Comparison of ENCODE assay signal across 27 cellular contexts in the genomic region with DNA sequence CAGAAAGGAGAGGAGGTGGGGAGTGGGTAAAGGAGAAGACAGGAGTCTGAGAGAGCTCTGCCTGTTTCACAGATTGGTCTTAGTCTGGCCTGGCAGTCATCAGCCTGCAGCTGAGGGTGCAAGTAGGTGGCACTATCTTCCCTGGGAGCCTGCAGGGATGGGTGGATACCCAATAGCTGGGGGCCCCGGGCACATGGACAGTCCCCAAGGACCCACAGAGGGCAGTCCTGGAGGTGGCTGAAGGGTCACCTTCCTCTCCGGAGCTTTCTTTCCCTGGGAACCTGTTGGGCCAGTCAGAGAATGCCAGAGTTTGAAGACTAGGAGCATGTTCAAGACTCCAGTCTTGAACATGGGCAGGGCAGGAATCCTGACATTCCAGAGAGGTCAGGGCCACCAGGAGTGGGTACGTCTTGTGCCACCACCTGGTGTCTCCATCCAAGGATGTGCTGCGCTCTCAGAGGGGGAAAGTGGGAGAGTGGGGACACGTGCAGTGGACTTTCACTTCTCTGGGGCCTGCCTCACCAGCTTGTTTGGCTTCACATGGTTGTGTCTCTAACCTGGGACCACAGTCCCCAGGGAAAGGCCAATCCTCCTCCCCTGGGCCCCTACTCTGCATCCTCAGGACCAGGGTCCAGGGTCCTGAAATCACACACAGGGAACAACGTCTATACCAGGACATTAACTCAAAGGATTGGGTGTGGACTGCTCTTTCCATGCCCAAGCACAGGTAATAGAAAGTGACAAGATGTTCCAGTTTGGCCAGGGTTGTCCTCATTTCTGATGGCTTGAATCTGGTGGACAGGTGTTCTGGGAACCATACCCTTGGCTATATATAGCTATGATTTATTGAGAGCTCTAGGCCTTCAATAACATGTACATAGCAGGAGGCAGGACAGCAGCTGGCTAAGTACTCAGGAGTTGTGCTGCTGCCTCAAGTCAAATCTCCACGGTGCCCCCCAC. TPM values are rescaled to one million over a fixed set of nuclear protein-coding genes. Genes with fewer than 3 reads are reported as not detected.
DNase-seq lines count a peak whose midpoint lies in the region; ATAC-seq, FAIRE-seq and TF ChIP-seq lines count a peak whose summit lies in the region.
"Had no signal": no experiment of that assay in that cellular context is flagged by ENCODE, and none has a peak within 500 bp of the region (broad histone marks: within the 10 kb centered on the region; RNA-seq: fewer than 3 reads in every experiment).

No MANE protein-coding gene starts in this region.

- H2AFZ ChIP-seq in HepG2 (ENCODE audit: low read length) = no peak overlapping the region
- H2AFZ ChIP-seq: GM23338 had no signal

- in situ Hi-C loops in HepG2 (cut with HindIII; ENCODE audit: extremely low pct_ligation_motif_present, low pct_unique_long_range_greater_than_20kb) = no loop called here
- in situ Hi-C loops in gastrocnemius medialis (cut with MboI; ENCODE audit: low sequenced_read_pairs in 4 of 4) = no loop called here

- no peak for TF ChIP-seq CTCF in HEK293 (tag by site-specific recombination; IDR thresholded peaks at IDR 0.05)
- TF ChIP-seq CTCF in HepG2 (CRISPR knock-in tag; IDR thresholded peaks at IDR 0.05) = no peak
- no peak for TF ChIP-seq CTCF in gastrocnemius medialis (IDR thresholded peaks at IDR 0.05 in 4 of 5, conservative IDR thresholded peaks at IDR 0.05 in 1 of 5)
- no peak for TF ChIP-seq CTCF in ovary (IDR thresholded peaks at IDR 0.05)

- no peak for TF ChIP-seq RAD21 in HepG2 (CRISPR knock-in tag; IDR thresholded peaks at IDR 0.05)

- no TSS peak for BruUV-seq in HepG2 (replicated peaks; lab: Mats Ljungman, UMichigan)

- peak; percentile 38 for DNase-seq in DMS 273 (lab: John Stamatoyannopoulos, UW; ENCODE audit: unreplicated experiment)
- no peak for DNase-seq in DMS 273 treated with DMSO at 0.1 percent for 48 hours (lab: John Stamatoyannopoulos, UW)
- DNase-seq in HepG2 (ENCODE audit: low spot score) = no peak
- no peak for DNase-seq in gastrocnemius medialis
- DNase-seq in NCI-H187 (lab: John Stamatoyannopoulos, UW) = no peak
- no peak for DNase-seq in AG08396 (ENCODE audit: low spot score)
- no peak for DNase-seq in ovary
- DNase-seq: BE2C; GDM1; H9; NCI-H1092; NCI-H1417 treated with DMSO at 0.1 percent for 48 hours; NCI-H1694 treated with DMSO at 0.1 percent for 48 hours; NCI-H2081 treated with DMSO at 0.1 percent for 48 hours; NCI-H2171; NCI-H345; NCI-H510A treated with DMSO at 0.1 percent for 48 hours; NK-92 treated with Interleukin-12 subunit alpha and Interleukin-12 subunit beta, amount 100 ng/mL, for 24 hours; PC-3 had no signal

- ATAC-seq in HepG2 (no peak), gastrocnemius medialis (peak; percentile 22 to 54)
- ATAC-seq: GM12878, GM23338, PC-3, Right ventricle myocardium inferior had no signal

- TF ChIP-seq EP300 in HepG2 (IDR thresholded peaks at IDR 0.05; ENCODE audit: low read depth in 2 of 2, low read length in 2 of 2) (no peak), HepG2 (CRISPR knock-in tag; IDR thresholded peaks at IDR 0.05; ENCODE audit: borderline replicate concordance) (no peak), ovary (IDR thresholded peaks at IDR 0.05) (no peak)

- H3K4me3 ChIP-seq in HEK293 (ENCODE audit: low read depth, low read length) (no peak overlapping the region), HepG2 (replicated peaks in 1 of 3; ENCODE audit: insufficient read depth in 1 of 3, low read depth in 2 of 3, low read length in 3 of 3) (no peak overlapping the region), gastrocnemius medialis (no peak overlapping the region), ovary (no peak overlapping the region)
- H3K4me3 ChIP-seq: GM12878, GM23338 had no signal

- H3K36me3 ChIP-seq in HEK293 (ENCODE audit: control insufficient read depth in 2 of 2, insufficient read depth in 1 of 2, low read length in 2 of 2) (peaks cover 5 to 6% of the 10 kb centered on the region in 2 experiments; a peak in 1 of 3 replicates), HepG2 (replicated peaks in 1 of 2; ENCODE audit: control insufficient read depth in 1 of 2, insufficient read depth in 2 of 2, low read length in 2 of 2) (no peaks in the 10 kb centered on the region; a peak in 2 of 5 replicates), gastrocnemius medialis (no peaks in the 10 kb centered on the region), ovary (no peaks in the 10 kb centered on the region)

- FAIRE-seq in HepG2 (lab: Jason Lieb, UNC) = no peak
- FAIRE-seq: GM12878 had no signal

- no peaks in the 10 kb centered on the region for H3K79me2 ChIP-seq in HepG2 (ENCODE audit: insufficient read depth, low read length)

- CTCF ChIA-PET in HEK293 (lab: Yijun Ruan, JAX) = interaction anchor here (0.6 to 5.5 kb wide), 9 partner anchors 11 to 132 kb away, joined by 3 to 60 read pairs (median 7); a partner anchor contains a TSS
- CTCF ChIA-PET in HepG2 (lab: Yijun Ruan, JAX; ENCODE audit: low intra/inter-chr PET ratio, low total read pairs) = no interaction called here

- H3K4me2 ChIP-seq in HepG2 (ENCODE audit: low read depth, low read length) = no peak overlapping the region
- H3K4me2 ChIP-seq: GM23338 had no signal

- TF ChIP-seq POLR2A in HepG2 (IDR thresholded peaks at IDR 0.05; ENCODE audit: insufficient read depth in 1 of 2, low read depth in 2 of 2, low read length in 2 of 2) = no peak
- TF ChIP-seq POLR2A in gastrocnemius medialis (IDR thresholded peaks at IDR 0.05) = no peak
- TF ChIP-seq POLR2A in ovary (IDR thresholded peaks at IDR 0.05) = no peak

- H3K27me3 ChIP-seq in HepG2 (ENCODE audit: control insufficient read depth in 1 of 2, insufficient read depth in 2 of 2, low read length in 2 of 2) (peaks cover 6 to 37% of the 10 kb centered on the region in 2 experiments), gastrocnemius medialis (peaks cover 28 to 42% (median 38%) of the 10 kb centered on the region in 3 donors), ovary (no peaks in the 10 kb centered on the region)

- intact Hi-C loops in HepG2 (cut with micrococcal nuclease; ENCODE audit: unreplicated experiment) (no loop called here), gastrocnemius medialis (cut with DNase I; ENCODE audit: low total_unique reads) (no loop called here), ovary (cut with DNase I) (no loop called here)

- H3K9ac ChIP-seq in HepG2 (ENCODE audit: insufficient read depth, low read depth, low read length) = no peak overlapping the region

- POLR2A ChIA-PET in HEK293 (lab: Yijun Ruan, JAX) = interaction anchor here (0.6 to 3.0 kb wide), 9 partner anchors 9 to 48 kb away, joined by 3 to 20 read pairs (median 5); a partner anchor contains a TSS
- POLR2A ChIA-PET in HepG2 (lab: Yijun Ruan, JAX) = no interaction called here

- no peak overlapping the region for H3K27ac ChIP-seq in HEK293 (ENCODE audit: extremely low read depth, low read depth, low read length)
- no peak overlapping the region for H3K27ac ChIP-seq in HepG2 (ENCODE audit: extremely low read length, insufficient read depth, low read length)
- H3K27ac ChIP-seq in gastrocnemius medialis = no peak overlapping the region
- H3K27ac ChIP-seq in ovary = no peak overlapping the region
- H3K27ac ChIP-seq: 22Rv1, HL-60 had no signal

- no peaks in the 10 kb centered on the region; the same call in 1 of the 2 replicates for H3K4me1 ChIP-seq in HEK293 (ENCODE audit: control insufficient read depth, insufficient read depth, low read length)
- H3K4me1 ChIP-seq in HepG2 (ENCODE audit: insufficient read depth, low read length) = no peaks in the 10 kb centered on the region
- peaks cover 13 to 15% of the 10 kb centered on the region in 2 donors for H3K4me1 ChIP-seq in gastrocnemius medialis
- H3K4me1 ChIP-seq in ovary (ENCODE audit: insufficient read depth) = no peaks in the 10 kb centered on the region

- H3K9me3 ChIP-seq in HEK293 (ENCODE audit: control insufficient read depth, insufficient read depth, low read depth, low read length) (no peaks in the 10 kb centered on the region), HepG2 (ENCODE audit: low read length) (no peaks in the 10 kb centered on the region), gastrocnemius medialis (no peaks in the 10 kb centered on the region), ovary (no peaks in the 10 kb centered on the region)
- H3K9me3 ChIP-seq: BE2C had no signal

- H4K20me1 ChIP-seq in HepG2 (ENCODE audit: insufficient read depth, low read length) = no peaks in the 10 kb centered on the region

- WGBS in HepG2 (ENCODE audit: low lambda C conversion rate) = 18% methylated on average over 6 of the region's 7 CpGs
- WGBS in ovary, 3 donors = 52 to 72% (median 65%) methylated on average over 7 of the region's 7 CpGs

RNA-seq across cellular contexts. Expression of a gene that starts 18.0 kb away (rescaled TPM):
- total RNA-seq in HepG2 (2016; rRNA removed; fragmentation: Illumina TruSeq; extraction: Trizol) = 13.7 and 24.1 TPM in 2 replicates
- 6.5 and 8.6 TPM in 2 replicates for total RNA-seq in HepG2 (2016; cell fraction: cytosol; rRNA removed; fragmentation: Illumina TruSeq; extraction: Trizol; ENCODE audit: low read depth)
- total RNA-seq in HepG2 (2016; cell fraction: insoluble cytoplasmic fraction; rRNA removed; fragmentation: Illumina TruSeq; extraction: Trizol) = 10.9 and 25.7 TPM in 2 replicates
- total RNA-seq in HepG2 (2016; cell fraction: membrane; rRNA removed; fragmentation: Illumina TruSeq; extraction: Trizol) = 4.5 and 4.6 TPM in 2 replicates
- total RNA-seq in HepG2 (2016; cell fraction: nucleus; rRNA removed; fragmentation: Illumina TruSeq; extraction: Trizol) = 23.2 and 25.2 TPM in 2 replicates
- polyA plus RNA-seq in HepG2 (2011; rRNA removed) = 7.5 and 8.3 TPM in 2 replicates
- 4.3 and 6.6 TPM in 2 replicates for polyA plus RNA-seq in HepG2 (2011; cell fraction: cytosol; rRNA removed)
- 17.7 and 21.8 TPM in 2 replicates for polyA plus RNA-seq in HepG2 (2011; cell fraction: nucleus; rRNA removed)
- 4.8 and 6.1 TPM in 2 replicates for polyA plus RNA-seq in HepG2 (2012)
- polyA plus RNA-seq in HepG2 (2016; cell fraction: cytosol; fragmentation: Illumina TruSeq; extraction: Trizol; ENCODE audit: low read depth) = 0.89 and 0.94 TPM in 2 replicates
- 7.2 and 9.1 TPM in 2 replicates for polyA plus RNA-seq in HepG2 (2016; cell fraction: insoluble cytoplasmic fraction; fragmentation: Illumina TruSeq; extraction: Trizol; ENCODE audit: low read depth)
- 1.7 and 1.8 TPM in 2 replicates for polyA plus RNA-seq in HepG2 (2016; cell fraction: membrane; fragmentation: Illumina TruSeq; extraction: Trizol; ENCODE audit: low read depth)
- 27.7 and 30.3 TPM in 2 replicates for polyA plus RNA-seq in HepG2 (2016; cell fraction: nucleus; fragmentation: Illumina TruSeq; extraction: Trizol; ENCODE audit: insufficient read depth, low read depth)
- polyA minus RNA-seq in HepG2 (2011; rRNA and poly(A)+ RNA removed; ENCODE audit: low replicate concordance) = 19.5 and 27.4 TPM in 2 replicates
- polyA minus RNA-seq in HepG2 (2011; cell fraction: cytosol; rRNA and poly(A)+ RNA removed) = 5.3 and 5.6 TPM in 2 replicates
- 24.0 and 26.8 TPM in 2 replicates for polyA minus RNA-seq in HepG2 (2011; cell fraction: nucleus; rRNA and poly(A)+ RNA removed)
- total RNA-seq in gastrocnemius medialis = 1 to 10 TPM; 3.9 to 6.3 (median 4.5) TPM
- 10 to 100 TPM in 6 of 7 donors, 1 to 10 TPM in 1; 9.2 to 15.5 (median 14.2) TPM for total RNA-seq in ovary
- polyA plus RNA-seq in ovary = 1 to 10 TPM; 3.0 to 6.9 TPM

RNA-seq across cellular contexts. Expression of a gene that starts 24.9 kb away (rescaled TPM):
- total RNA-seq in HepG2 (2016; rRNA removed; fragmentation: Illumina TruSeq; extraction: Trizol) = not detected in 2 replicates
- not detected in 2 replicates for total RNA-seq in HepG2 (2016; cell fraction: cytosol; rRNA removed; fragmentation: Illumina TruSeq; extraction: Trizol; ENCODE audit: low read depth)
- 0.06 TPM in 1 of 2 replicates, not detected in the other for total RNA-seq in HepG2 (2016; cell fraction: insoluble cytoplasmic fraction; rRNA removed; fragmentation: Illumina TruSeq; extraction: Trizol)
- not detected in 2 replicates for total RNA-seq in HepG2 (2016; cell fraction: membrane; rRNA removed; fragmentation: Illumina TruSeq; extraction: Trizol)
- not detected in 2 replicates for total RNA-seq in HepG2 (2016; cell fraction: nucleus; rRNA removed; fragmentation: Illumina TruSeq; extraction: Trizol)
- polyA plus RNA-seq in HepG2 (2011; rRNA removed) = 0.01 TPM in 1 of 2 replicates, not detected in the other
- 0.01 TPM in 1 of 2 replicates, not detected in the other for polyA plus RNA-seq in HepG2 (2011; cell fraction: cytosol; rRNA removed)
- polyA plus RNA-seq in HepG2 (2011; cell fraction: nucleus; rRNA removed) = 0.02 TPM in 1 of 2 replicates, not detected in the other
- 0.19 TPM in 2 replicates for polyA plus RNA-seq in HepG2 (2012)
- polyA plus RNA-seq in HepG2 (2016; cell fraction: cytosol; fragmentation: Illumina TruSeq; extraction: Trizol; ENCODE audit: low read depth) = not detected in 2 replicates
- polyA plus RNA-seq in HepG2 (2016; cell fraction: insoluble cytoplasmic fraction; fragmentation: Illumina TruSeq; extraction: Trizol; ENCODE audit: low read depth) = not detected in 2 replicates
- not detected in 2 replicates for polyA plus RNA-seq in HepG2 (2016; cell fraction: membrane; fragmentation: Illumina TruSeq; extraction: Trizol; ENCODE audit: low read depth)
- not detected in 2 replicates for polyA plus RNA-seq in HepG2 (2016; cell fraction: nucleus; fragmentation: Illumina TruSeq; extraction: Trizol; ENCODE audit: insufficient read depth, low read depth)
- polyA minus RNA-seq in HepG2 (2011; rRNA and poly(A)+ RNA removed; ENCODE audit: low replicate concordance) = not detected in 2 replicates
- polyA minus RNA-seq in HepG2 (2011; cell fraction: cytosol; rRNA and poly(A)+ RNA removed) = not detected in 2 replicates
- polyA minus RNA-seq in HepG2 (2011; cell fraction: nucleus; rRNA and poly(A)+ RNA removed) = not detected in 2 replicates
- total RNA-seq in gastrocnemius medialis = under 1 TPM in 1 of 4 donors, not detected in 3; 0.11 TPM
- total RNA-seq in ovary = under 1 TPM in 4 of 7 donors, not detected in 3; under 0.01 to 0.12 (median 0.05) TPM
- under 1 TPM in 1 of 2 donors, not detected in 1; 0.04 TPM for polyA plus RNA-seq in ovary
- total RNA-seq: CD8-positive, alpha-beta memory T cell; GM12878; PC-3; Right ventricle myocardium inferior had no signal
- polyA plus RNA-seq: CD14-positive monocyte; CD8-positive, alpha-beta memory T cell had no signal

RNA-seq across cellular contexts. Expression of a gene that starts 29.8 kb away (rescaled TPM):
- total RNA-seq in HepG2 (2016; rRNA removed; fragmentation: Illumina TruSeq; extraction: Trizol) = 14.5 and 15.0 TPM in 2 replicates
- total RNA-seq in HepG2 (2016; cell fraction: cytosol; rRNA removed; fragmentation: Illumina TruSeq; extraction: Trizol; ENCODE audit: low read depth) = 5.3 and 5.4 TPM in 2 replicates
- total RNA-seq in HepG2 (2016; cell fraction: insoluble cytoplasmic fraction; rRNA removed; fragmentation: Illumina TruSeq; extraction: Trizol) = 15.7 and 16.3 TPM in 2 replicates
- total RNA-seq in HepG2 (2016; cell fraction: membrane; rRNA removed; fragmentation: Illumina TruSeq; extraction: Trizol) = 10.7 and 10.8 TPM in 2 replicates
- 8.5 and 11.8 TPM in 2 replicates for total RNA-seq in HepG2 (2016; cell fraction: nucleus; rRNA removed; fragmentation: Illumina TruSeq; extraction: Trizol)
- polyA plus RNA-seq in HepG2 (2011; rRNA removed) = 6.7 and 8.5 TPM in 2 replicates
- 7.7 and 9.3 TPM in 2 replicates for polyA plus RNA-seq in HepG2 (2011; cell fraction: cytosol; rRNA removed)
- 11.7 and 15.6 TPM in 2 replicates for polyA plus RNA-seq in HepG2 (2011; cell fraction: nucleus; rRNA removed)
- 7.1 TPM in 2 replicates for polyA plus RNA-seq in HepG2 (2012)
- 3.3 and 4.0 TPM in 2 replicates for polyA plus RNA-seq in HepG2 (2016; cell fraction: cytosol; fragmentation: Illumina TruSeq; extraction: Trizol; ENCODE audit: low read depth)
- 14.6 and 14.8 TPM in 2 replicates for polyA plus RNA-seq in HepG2 (2016; cell fraction: insoluble cytoplasmic fraction; fragmentation: Illumina TruSeq; extraction: Trizol; ENCODE audit: low read depth)
- 5.7 and 7.3 TPM in 2 replicates for polyA plus RNA-seq in HepG2 (2016; cell fraction: membrane; fragmentation: Illumina TruSeq; extraction: Trizol; ENCODE audit: low read depth)
- 14.2 and 16.3 TPM in 2 replicates for polyA plus RNA-seq in HepG2 (2016; cell fraction: nucleus; fragmentation: Illumina TruSeq; extraction: Trizol; ENCODE audit: insufficient read depth, low read depth)
- 3.3 and 10.9 TPM in 2 replicates for polyA minus RNA-seq in HepG2 (2011; rRNA and poly(A)+ RNA removed; ENCODE audit: low replicate concordance)
- polyA minus RNA-seq in HepG2 (2011; cell fraction: cytosol; rRNA and poly(A)+ RNA removed) = 4.6 and 6.2 TPM in 2 replicates
- 4.5 and 8.3 TPM in 2 replicates for polyA minus RNA-seq in HepG2 (2011; cell fraction: nucleus; rRNA and poly(A)+ RNA removed)
- 10 to 100 TPM in 2 of 4 donors, 1 to 10 TPM in 2; 4.1 to 11.1 (median 10.0) TPM for total RNA-seq in gastrocnemius medialis
- total RNA-seq in ovary = 10 to 100 TPM in 2 of 7 donors, 1 to 10 TPM in 5; 2.8 to 93.6 (median 4.9) TPM
- polyA plus RNA-seq in ovary = 1 to 10 TPM; 2.7 to 6.8 TPM

RNA-seq across cellular contexts. Expression of a gene that starts 37.8 kb away (rescaled TPM):
- 34.9 and 61.1 TPM in 2 replicates for total RNA-seq in HepG2 (2016; rRNA removed; fragmentation: Illumina TruSeq; extraction: Trizol)
- total RNA-seq in HepG2 (2016; cell fraction: cytosol; rRNA removed; fragmentation: Illumina TruSeq; extraction: Trizol; ENCODE audit: low read depth) = 21.2 and 24.1 TPM in 2 replicates
- total RNA-seq in HepG2 (2016; cell fraction: insoluble cytoplasmic fraction; rRNA removed; fragmentation: Illumina TruSeq; extraction: Trizol) = 35.1 and 62.8 TPM in 2 replicates
- total RNA-seq in HepG2 (2016; cell fraction: membrane; rRNA removed; fragmentation: Illumina TruSeq; extraction: Trizol) = 44.9 and 53.8 TPM in 2 replicates
- 56.1 and 63.9 TPM in 2 replicates for total RNA-seq in HepG2 (2016; cell fraction: nucleus; rRNA removed; fragmentation: Illumina TruSeq; extraction: Trizol)
- polyA plus RNA-seq in HepG2 (2011; rRNA removed) = 148 and 168 TPM in 2 replicates
- 139 and 176 TPM in 2 replicates for polyA plus RNA-seq in HepG2 (2011; cell fraction: cytosol; rRNA removed)
- 99.4 and 112 TPM in 2 replicates for polyA plus RNA-seq in HepG2 (2011; cell fraction: nucleus; rRNA removed)
- 54.8 and 61.1 TPM in 2 replicates for polyA plus RNA-seq in HepG2 (2012)
- polyA plus RNA-seq in HepG2 (2016; cell fraction: cytosol; fragmentation: Illumina TruSeq; extraction: Trizol; ENCODE audit: low read depth) = 26.8 and 34.1 TPM in 2 replicates
- 41.4 and 43.9 TPM in 2 replicates for polyA plus RNA-seq in HepG2 (2016; cell fraction: insoluble cytoplasmic fraction; fragmentation: Illumina TruSeq; extraction: Trizol; ENCODE audit: low read depth)
- 45.2 and 53.5 TPM in 2 replicates for polyA plus RNA-seq in HepG2 (2016; cell fraction: membrane; fragmentation: Illumina TruSeq; extraction: Trizol; ENCODE audit: low read depth)
- polyA plus RNA-seq in HepG2 (2016; cell fraction: nucleus; fragmentation: Illumina TruSeq; extraction: Trizol; ENCODE audit: insufficient read depth, low read depth) = 95.9 and 97.5 TPM in 2 replicates
- 148 and 221 TPM in 2 replicates for polyA minus RNA-seq in HepG2 (2011; rRNA and poly(A)+ RNA removed; ENCODE audit: low replicate concordance)
- 47.0 and 47.4 TPM in 2 replicates for polyA minus RNA-seq in HepG2 (2011; cell fraction: cytosol; rRNA and poly(A)+ RNA removed)
- 26.1 and 26.9 TPM in 2 replicates for polyA minus RNA-seq in HepG2 (2011; cell fraction: nucleus; rRNA and poly(A)+ RNA removed)
- total RNA-seq in gastrocnemius medialis = 10 to 100 TPM; 14.9 to 35.9 (median 21.4) TPM
- total RNA-seq in ovary = 10 to 100 TPM; 19.7 to 41.0 (median 29.7) TPM
- 10 to 100 TPM; 21.0 to 23.9 TPM for polyA plus RNA-seq in ovary

RNA-seq across cellular contexts. Expression of a gene that starts 47.3 kb away (rescaled TPM):
- total RNA-seq in HepG2 (2016; rRNA removed; fragmentation: Illumina TruSeq; extraction: Trizol) (not detected in 2 replicates), gastrocnemius medialis (not detected), ovary (1 to 10 TPM in 1 of 7 donors, under 1 TPM in 2, not detected in 4; 0.25 to 1.4 (median 0.28) TPM)
- total RNA-seq in HepG2 (2016; cell fraction: cytosol; rRNA removed; fragmentation: Illumina TruSeq; extraction: Trizol; ENCODE audit: low read depth) = not detected in 2 replicates
- total RNA-seq in HepG2 (2016; cell fraction: insoluble cytoplasmic fraction; rRNA removed; fragmentation: Illumina TruSeq; extraction: Trizol) = not detected in 2 replicates
- total RNA-seq in HepG2 (2016; cell fraction: membrane; rRNA removed; fragmentation: Illumina TruSeq; extraction: Trizol) = not detected in 2 replicates
- total RNA-seq in HepG2 (2016; cell fraction: nucleus; rRNA removed; fragmentation: Illumina TruSeq; extraction: Trizol) = not detected in 2 replicates
- polyA plus RNA-seq in HepG2 (2011; rRNA removed) (not detected in 2 replicates), ovary (not detected)
- not detected in 2 replicates for polyA plus RNA-seq in HepG2 (2011; cell fraction: cytosol; rRNA removed)
- not detected in 2 replicates for polyA plus RNA-seq in HepG2 (2011; cell fraction: nucleus; rRNA removed)
- not detected in 2 replicates for polyA plus RNA-seq in HepG2 (2012)
- not detected in 2 replicates for polyA plus RNA-seq in HepG2 (2016; cell fraction: cytosol; fragmentation: Illumina TruSeq; extraction: Trizol; ENCODE audit: low read depth)
- not detected in 2 replicates for polyA plus RNA-seq in HepG2 (2016; cell fraction: insoluble cytoplasmic fraction; fragmentation: Illumina TruSeq; extraction: Trizol; ENCODE audit: low read depth)
- polyA plus RNA-seq in HepG2 (2016; cell fraction: membrane; fragmentation: Illumina TruSeq; extraction: Trizol; ENCODE audit: low read depth) = not detected in 2 replicates
- not detected in 2 replicates for polyA plus RNA-seq in HepG2 (2016; cell fraction: nucleus; fragmentation: Illumina TruSeq; extraction: Trizol; ENCODE audit: insufficient read depth, low read depth)
- polyA minus RNA-seq in HepG2 (2011; rRNA and poly(A)+ RNA removed; ENCODE audit: low replicate concordance) = not detected in 2 replicates
- not detected in 2 replicates for polyA minus RNA-seq in HepG2 (2011; cell fraction: cytosol; rRNA and poly(A)+ RNA removed)
- not detected in 2 replicates for polyA minus RNA-seq in HepG2 (2011; cell fraction: nucleus; rRNA and poly(A)+ RNA removed)
- total RNA-seq: CD8-positive, alpha-beta memory T cell; GM12878; GM23338; H9; PC-3; Right ventricle myocardium inferior had no signal
- polyA plus RNA-seq: CD14-positive monocyte; CD8-positive, alpha-beta memory T cell; GM23338 had no signal
